13 cellular contexts compared by ENCODE assay signal in genomic region chr11:72764503-72764902, GRCh38. TPM values are rescaled to one million over a fixed set of nuclear protein-coding genes. Genes with fewer than 3 reads are reported as not detected.
DNase-seq lines count a peak whose midpoint lies in the region; ATAC-seq lines count a peak whose summit lies in the region.
"Had no signal": no experiment of that assay in that cellular context is flagged by ENCODE, and none has a peak within 500 bp of the region (broad histone marks: within the 10 kb centered on the region; RNA-seq: fewer than 3 reads in every experiment).

No MANE protein-coding gene starts in this region.

- DNase-seq in NCI-H2081 (lab: John Stamatoyannopoulos, UW) (peak; percentile 21 to 38), NCI-H2081 treated with DMSO at 0.1 percent for 48 hours (lab: John Stamatoyannopoulos, UW) (no peak), NCI-H69 (lab: John Stamatoyannopoulos, UW) (peak; percentile 99), iPS-NIHi11 (ENCODE audit: low spot score) (peak; percentile 86), DMS114 treated with DMSO at 0.1 percent for 48 hours (lab: John Stamatoyannopoulos, UW; ENCODE audit: unreplicated experiment) (no peak), GM23248 (no peak)
- DNase-seq in stimulated activated CD8-positive, alpha-beta memory T cell treated with anti-CD3 and anti-CD28 coated beads, Interleukin-4, amount 100 ng/mL, for 48 hours = no peak
- DNase-seq: CD4-positive, alpha-beta memory T cell; sigmoid colon; substantia nigra had no signal

- no peaks in the 10 kb centered on the region; the same call in 1 of the 2 replicates for H3F3A ChIP-seq in GM23248 (ENCODE audit: insufficient read depth)

- no peak overlapping the region for H3K4me2 ChIP-seq in GM23248 (ENCODE audit: unreplicated experiment)

- H4K20me1 ChIP-seq in GM23248 (ENCODE audit: insufficient read depth) = no peaks in the 10 kb centered on the region

- H3K9ac ChIP-seq in GM23248 = no peak overlapping the region

- no peaks in the 10 kb centered on the region for H3K36me3 ChIP-seq in GM23248 (ENCODE audit: low read depth)
- H3K36me3 ChIP-seq: sigmoid colon had no signal

- H3K4me1 ChIP-seq in GM23248 (ENCODE audit: insufficient read depth) = no peaks in the 10 kb centered on the region
- H3K4me1 ChIP-seq: sigmoid colon had no signal

- no peak overlapping the region for H3K27ac ChIP-seq in GM23248
- H3K27ac ChIP-seq: 22Rv1, sigmoid colon, VCaP had no signal

- no peak overlapping the region for H2AFZ ChIP-seq in GM23248

- in situ Hi-C loops in GM23248 (cut with MboI) = no loop called here

- H3K27me3 ChIP-seq in GM23248 (replicated peaks; ENCODE audit: insufficient read depth) = no peaks in the 10 kb centered on the region
- H3K27me3 ChIP-seq: sigmoid colon had no signal

- ATAC-seq in GM21529 (IDR thresholded peaks at IDR 0.05; ENCODE audit: unreplicated experiment) = no peak

- H3K9me3 ChIP-seq in GM23248 (ENCODE audit: low read depth) = no peaks in the 10 kb centered on the region
- H3K9me3 ChIP-seq: sigmoid colon had no signal

- H3K4me3 ChIP-seq in GM23248 = no peak overlapping the region
- H3K4me3 ChIP-seq: sigmoid colon had no signal

- H3K9me2 ChIP-seq in GM23248 (ENCODE audit: insufficient read depth) = no peaks in the 10 kb centered on the region

- 70 to 82% methylated on average over 13 of the region's 13 CpGs for WGBS in GM23248 (ENCODE audit: low coverage in 1 of 2, low lambda C conversion rate in 2 of 2, missing lambda C conversion rate in 2 of 2), 2 experiments

- no peaks in the 10 kb centered on the region for H3K79me2 ChIP-seq in GM23248 (ENCODE audit: insufficient read depth)

RNA-seq across cellular contexts. Expression of gene ARAP1, which starts 12.3 kb away (rescaled TPM):
- total RNA-seq in GM23248 (2014; rRNA removed; shearing (Covaris generic)) = 73.9 and 92.7 TPM in 2 replicates
- polyA plus RNA-seq in GM23248 (2016; fragmentation: Nextera tagmentation; extraction: Ambion mirVana) = 39.0 and 41.5 TPM in 2 replicates

RNA-seq across cellular contexts. Expression of gene STARD10, which starts 29.3 kb away (rescaled TPM):
- total RNA-seq in GM23248 (2014; rRNA removed; shearing (Covaris generic)) = 5.7 and 14.7 TPM in 2 replicates
- 6.6 and 8.7 TPM in 2 replicates for polyA plus RNA-seq in GM23248 (2016; fragmentation: Nextera tagmentation; extraction: Ambion mirVana)

RNA-seq across cellular contexts. Expression of gene ATG16L2, which starts 49.7 kb away (rescaled TPM):
- 14.3 and 45.4 TPM in 2 replicates for total RNA-seq in GM23248 (2014; rRNA removed; shearing (Covaris generic))
- polyA plus RNA-seq in GM23248 (2016; fragmentation: Nextera tagmentation; extraction: Ambion mirVana) = 9.7 and 12.3 TPM in 2 replicates

Comparison
In these comparisons a context has a peak if more than half of its experiments do, and no peak if none do; other contexts are left out.
1. DNase-seq: peak in NCI-H2081 (2 of 2), NCI-H69 (single experiment) and iPS-NIHi11 (single experiment); none in NCI-H2081 treated with DMSO at 0.1 percent for 48 hours (single experiment), DMS114 treated with DMSO at 0.1 percent for 48 hours (single experiment), GM23248 (single experiment) and stimulated activated CD8-positive, alpha-beta memory T cell treated with anti-CD3 and anti-CD28 coated beads, Interleukin-4, amount 100 ng/mL, for 48 hours (single experiment).